9 cellular contexts compared by ENCODE assay signal in the genomic region with DNA sequence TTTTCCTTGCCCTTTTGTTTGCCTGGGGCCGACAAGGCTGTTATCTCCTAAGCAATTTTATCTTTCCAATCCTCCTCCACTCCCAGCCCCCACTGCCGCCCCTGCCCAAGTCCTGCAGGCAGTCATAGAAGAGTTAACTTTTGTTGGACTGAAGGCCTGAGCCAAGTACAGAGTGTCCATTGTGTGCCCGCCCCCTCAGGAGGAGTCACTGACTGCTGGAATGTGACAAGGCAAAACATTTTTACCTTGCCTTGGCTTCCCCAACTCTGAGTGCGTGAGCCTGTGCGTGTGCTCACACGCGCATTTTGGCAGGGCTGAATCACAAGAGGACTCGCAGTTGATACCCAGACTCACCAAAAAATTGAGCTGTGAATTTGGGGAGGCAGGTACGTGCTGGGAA. TPM values are rescaled to one million over a fixed set of nuclear protein-coding genes. Genes with fewer than 3 reads are reported as not detected.
A peak's percentile ranks its signal among the peaks of the same experiment; 100 is the strongest.
DNase-seq lines count a peak whose midpoint lies in the region; ATAC-seq and TF ChIP-seq lines count a peak whose summit lies in the region.
"Had no signal": no experiment of that assay in that cellular context is flagged by ENCODE, and none has a peak within 500 bp of the region (broad histone marks: within the 10 kb centered on the region; RNA-seq: fewer than 3 reads in every experiment).

No MANE protein-coding gene starts in this region.

- peak; percentile 31 for ATAC-seq in omental fat pad (ENCODE audit: low FRiP score)
- ATAC-seq in GM19328 (IDR thresholded peaks at IDR 0.05; ENCODE audit: unreplicated experiment): no peak
- no peak for ATAC-seq in HG03354 (IDR thresholded peaks at IDR 0.05; ENCODE audit: poor library complexity, severe bottlenecking, unreplicated experiment)
- ATAC-seq: T-cell had no signal

- H3K9me3 ChIP-seq in left ventricle myocardium inferior (replicated peaks): no peaks in the 10 kb centered on the region
- no peaks in the 10 kb centered on the region for H3K9me3 ChIP-seq in uterus

- H3K36me3 ChIP-seq in left ventricle myocardium inferior: no peaks in the 10 kb centered on the region
- H3K36me3 ChIP-seq in uterus: no peaks in the 10 kb centered on the region

- intact Hi-C loops in left ventricle myocardium inferior (cut with micrococcal nuclease) (no loop called here), uterus (cut with DNase I; ENCODE audit: low total_unique reads) (no loop called here), lower leg skin (cut with DNase I; ENCODE audit: low total_unique reads) (no loop called here)

- H3K27me3 ChIP-seq in left ventricle myocardium inferior (ENCODE audit: low read depth) (no peaks in the 10 kb centered on the region), uterus (no peaks in the 10 kb centered on the region)

- TF ChIP-seq POLR2A in uterus (IDR thresholded peaks at IDR 0.05) (no peak), lower leg skin (IDR thresholded peaks at IDR 0.05) (no peak)

- H3K27ac ChIP-seq in left ventricle myocardium inferior (replicated peaks): peak overlapping the region; percentile 41
- H3K27ac ChIP-seq in uterus: peak overlapping the region; percentile 64 to 69

- TF ChIP-seq CTCF in left ventricle myocardium inferior (IDR thresholded peaks at IDR 0.05; ENCODE audit: borderline replicate concordance): no peak
- no peak for TF ChIP-seq CTCF in omental fat pad (IDR thresholded peaks at IDR 0.05)
- TF ChIP-seq CTCF in uterus (IDR thresholded peaks at IDR 0.05): no peak
- TF ChIP-seq CTCF in lower leg skin (IDR thresholded peaks at IDR 0.05): no peak

- 32 to 39% methylated on average over 9 of the region's 9 CpGs for WGBS in lower leg skin, 2 donors

- H3K4me1 ChIP-seq in left ventricle myocardium inferior (peaks cover 49% of the 10 kb centered on the region), uterus (peaks cover 10 to 11% of the 10 kb centered on the region in 2 donors)

- H3K4me3 ChIP-seq in left ventricle myocardium inferior (peak overlapping the region; percentile 27), uterus (no peak overlapping the region), lower leg skin (ENCODE audit: low read depth, poor library complexity, severe bottlenecking) (no peak overlapping the region)

- DNase-seq in astrocyte of the hippocampus (ENCODE audit: low read depth, low spot score): peak; percentile 39
- no peak for DNase-seq in left ventricle myocardium inferior
- no peak for DNase-seq in omental fat pad (ENCODE audit: low spot score)
- peak in 1 of 2 donors; percentile 44 for DNase-seq in uterus
- DNase-seq in lower leg skin (ENCODE audit: low spot score in 2 of 2): no peak
- DNase-seq: activated naive CD4-positive, alpha-beta T cell treated with anti-CD3 and anti-CD28 coated beads, Interleukin-2, amount 50 U/mL, for 16 hours; T-cell had no signal

RNA-seq across cellular contexts. Expression of a gene that starts 16.2 kb away (rescaled TPM):
- total RNA-seq in left ventricle myocardium inferior (10.3 TPM), omental fat pad (10 to 100 TPM; 14.5 to 34.2 (median 19.3) TPM), uterus (10 to 100 TPM; 16.8 to 74.0 (median 36.9) TPM), lower leg skin (10 to 100 TPM in 3 of 4 donors, 1 to 10 TPM in 1; 7.8 to 16.6 (median 11.7) TPM)
